In genomic region chr15:33195283-33195682, GRCh38 we compare ENCODE assay signal across 9 cellular contexts. TPM values are rescaled to one million over a fixed set of nuclear protein-coding genes. Genes with fewer than 3 reads are reported as not detected.
A peak's percentile ranks its signal among the peaks of the same experiment; 100 is the strongest.
DNase-seq lines count a peak whose midpoint lies in the region; ATAC-seq lines count a peak whose summit lies in the region.
"Had no signal": no experiment of that assay in that cellular context is flagged by ENCODE, and none has a peak within 500 bp of the region (broad histone marks: within the 10 kb centered on the region; RNA-seq: fewer than 3 reads in every experiment).

No MANE protein-coding gene starts in this region.

- H3K36me3 Mint-ChIP-seq in stimulated activated naive CD8-positive, alpha-beta T cell treated with anti-CD3 and anti-CD28 coated beads, Interleukin-15, Interleukin-2, amounts not matched to agents 100 ng/mL and 50 ng/mL, for 24 hours (ENCODE audit: low read depth): no peaks in the 10 kb centered on the region
- no peaks in the 10 kb centered on the region for H3K36me3 Mint-ChIP-seq in naive B cell

- H2AFZ ChIP-seq in Karpas-422 (ENCODE audit: low read length): no peak overlapping the region

- peaks cover 0 to 5% of the 10 kb centered on the region in 2 donors for H3K4me1 ChIP-seq in duodenal mucosa (ENCODE audit: control insufficient read depth in 1 of 2, insufficient read depth in 2 of 2, low read length in 2 of 2)
- H3K4me1 ChIP-seq in Karpas-422 (ENCODE audit: low read length): no peaks in the 10 kb centered on the region

- peak overlapping the region; percentile 77 for H3K4me3 Mint-ChIP-seq in stimulated activated naive CD8-positive, alpha-beta T cell treated with anti-CD3 and anti-CD28 coated beads, Interleukin-15, Interleukin-2, amounts not matched to agents 100 ng/mL and 50 ng/mL, for 24 hours
- peak overlapping the region in 7 of 8 donors; percentile 22 to 93 (median 86) for H3K4me3 Mint-ChIP-seq in naive B cell

- H4K20me1 ChIP-seq in Karpas-422 (ENCODE audit: insufficient read depth, low read depth, low read length): no peaks in the 10 kb centered on the region

- peaks cover 15% of the 10 kb centered on the region for H3K27me3 Mint-ChIP-seq in stimulated activated naive CD8-positive, alpha-beta T cell treated with anti-CD3 and anti-CD28 coated beads, Interleukin-15, Interleukin-2, amounts not matched to agents 100 ng/mL and 50 ng/mL, for 24 hours
- peaks cover 23 to 64% (median 34%) of the 10 kb centered on the region in 3 donors for H3K27me3 Mint-ChIP-seq in naive B cell

- peak overlapping the region; percentile 78 to 85 for H3K4me3 ChIP-seq in duodenal mucosa (ENCODE audit: low read depth in 1 of 2, low read length in 2 of 2)
- H3K4me3 ChIP-seq in Karpas-422 (ENCODE audit: low read length): no peak overlapping the region

- no peaks in the 10 kb centered on the region for H3K36me3 ChIP-seq in duodenal mucosa (ENCODE audit: control insufficient read depth in 1 of 2, insufficient read depth in 2 of 2, low read length in 2 of 2)
- no peaks in the 10 kb centered on the region for H3K36me3 ChIP-seq in Karpas-422 (ENCODE audit: insufficient read depth, low read length)

- H3K27me3 ChIP-seq in duodenal mucosa (ENCODE audit: control insufficient read depth in 1 of 2, insufficient read depth in 2 of 2, low read length in 2 of 2) (peaks cover 7 to 16% of the 10 kb centered on the region in 2 donors), Karpas-422 (ENCODE audit: low read length) (no peaks in the 10 kb centered on the region)

- no peak for DNase-seq in stimulated activated naive CD8-positive, alpha-beta T cell treated with anti-CD3 and anti-CD28 coated beads, Interleukin-15, Interleukin-2, amounts not matched to agents 100 U/mL and 50 U/mL, for 24 hours
- no peak for DNase-seq in naive B cell
- no peak for DNase-seq in stimulated activated naive CD4-positive, alpha-beta T cell treated with Interleukin-2 at 50 U/mL for 16 hours (lab: John Stamatoyannopoulos, UW)
- DNase-seq in Karpas-422: no peak
- DNase-seq: GF-D8 had no signal

- no peaks in the 10 kb centered on the region for H3K9me3 Mint-ChIP-seq in stimulated activated naive CD8-positive, alpha-beta T cell treated with anti-CD3 and anti-CD28 coated beads, Interleukin-15, Interleukin-2, amounts not matched to agents 100 ng/mL and 50 ng/mL, for 24 hours
- H3K9me3 Mint-ChIP-seq in naive B cell: peaks cover 0 to 6% (median 0%) of the 10 kb centered on the region in 7 donors

- peak overlapping the region; percentile 57 to 60 for H3K9ac ChIP-seq in duodenal mucosa (ENCODE audit: low read depth in 1 of 2, low read length in 2 of 2)
- no peak overlapping the region for H3K9ac ChIP-seq in Karpas-422 (ENCODE audit: low read length)

- peaks cover 25% of the 10 kb centered on the region for H3K4me1 Mint-ChIP-seq in stimulated activated naive CD8-positive, alpha-beta T cell treated with anti-CD3 and anti-CD28 coated beads, Interleukin-15, Interleukin-2, amounts not matched to agents 100 ng/mL and 50 ng/mL, for 24 hours (ENCODE audit: low read depth)
- peaks cover 6 to 19% (median 15%) of the 10 kb centered on the region in 3 donors for H3K4me1 Mint-ChIP-seq in naive B cell

- H3K4me2 ChIP-seq in Karpas-422 (ENCODE audit: low read depth, low read length, poor library complexity, severe bottlenecking): no peak overlapping the region

- no peaks in the 10 kb centered on the region for H3K9me2 ChIP-seq in Karpas-422 (replicated peaks; ENCODE audit: insufficient read depth, low read length)

- no peak for ATAC-seq in stimulated activated naive CD8-positive, alpha-beta T cell treated with anti-CD3 and anti-CD28 coated beads, Interleukin-15, Interleukin-2, amounts not matched to agents 100 U/mL and 50 U/mL, for 24 hours
- no peak for ATAC-seq in naive B cell (ENCODE audit: low read depth in 2 of 2)
- ATAC-seq in GM21576 (IDR thresholded peaks at IDR 0.05; ENCODE audit: unreplicated experiment): no peak
- ATAC-seq in GM18517 (IDR thresholded peaks at IDR 0.05; ENCODE audit: unreplicated experiment): no peak

- H3K9me3 ChIP-seq in duodenal mucosa (ENCODE audit: control insufficient read depth in 1 of 2, low read length in 2 of 2): no peaks in the 10 kb centered on the region
- H3K9me3 ChIP-seq in Karpas-422 (ENCODE audit: low read length): no peaks in the 10 kb centered on the region

- H3K27ac ChIP-seq in duodenal mucosa (ENCODE audit: low read depth, low read length) (no peak overlapping the region), Karpas-422 (ENCODE audit: low read length) (no peak overlapping the region)

- H3K27ac Mint-ChIP-seq in stimulated activated naive CD8-positive, alpha-beta T cell treated with anti-CD3 and anti-CD28 coated beads, Interleukin-15, Interleukin-2, amounts not matched to agents 100 ng/mL and 50 ng/mL, for 24 hours: no peak overlapping the region
- peak overlapping the region in 5 of 6 donors; percentile 2 to 96 (median 65) for H3K27ac Mint-ChIP-seq in naive B cell

- no peaks in the 10 kb centered on the region for H3K79me2 ChIP-seq in Karpas-422 (ENCODE audit: low read length)

RNA-seq across cellular contexts. Expression of gene FMN1, which starts 0.8 kb away (rescaled TPM):
- polyA plus RNA-seq in naive B cell (ENCODE audit: low read depth in 6 of 6): 1 to 10 TPM in 1 of 6 donors, under 1 TPM in 4, not detected in 1; 0.33 to 1.0 (median 0.44) TPM
- total RNA-seq in Karpas-422 (2014; rRNA removed; shearing (Covaris generic); ENCODE audit: low replicate concordance): 0.47 and 1.1 TPM in 2 replicates
